Comparison of ENCODE assay signal across 8 cellular contexts in the genomic region with DNA sequence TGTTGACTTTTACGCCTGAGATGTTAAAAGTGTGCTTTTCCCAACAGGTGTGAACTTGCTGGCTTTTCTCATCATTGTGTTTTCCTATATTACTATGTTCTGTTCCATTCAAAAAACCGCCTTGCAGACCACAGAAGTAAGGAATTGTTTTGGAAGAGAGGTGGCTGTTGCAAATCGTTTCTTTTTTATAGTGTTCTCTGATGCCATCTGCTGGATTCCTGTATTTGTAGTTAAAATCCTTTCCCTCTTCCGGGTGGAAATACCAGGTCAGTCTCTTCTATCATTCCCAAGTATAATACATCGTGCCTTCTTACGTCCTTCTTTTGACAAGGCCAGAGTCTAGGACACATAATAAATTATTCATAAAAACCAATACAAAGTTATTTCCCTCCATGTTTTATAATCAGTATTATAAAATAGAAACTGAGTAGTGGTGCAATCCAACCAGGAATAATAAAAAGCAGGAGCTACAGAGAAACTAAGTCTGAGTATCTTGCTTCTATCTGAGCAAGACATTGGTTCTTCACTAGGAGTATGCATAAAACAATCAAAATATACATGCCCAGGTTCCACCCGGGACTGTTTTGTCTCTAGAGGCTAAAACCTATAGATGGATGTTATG. TPM values are rescaled to one million over a fixed set of nuclear protein-coding genes. Genes with fewer than 3 reads are reported as not detected.
DNase-seq lines count a peak whose midpoint lies in the region; ATAC-seq, FAIRE-seq and TF ChIP-seq lines count a peak whose summit lies in the region.

No MANE protein-coding gene starts in this region.

- peaks cover 6% of the 10 kb centered on the region for H3K27me3 Mint-ChIP-seq in astrocyte (ENCODE audit: low read depth, unreplicated experiment)
- H3K27me3 Mint-ChIP-seq in CD8-positive, alpha-beta memory T cell: peaks cover 3 to 4% of the 10 kb centered on the region in 2 donors

- H3K79me2 ChIP-seq in astrocyte (ENCODE audit: insufficient read depth, low read length) (no peaks in the 10 kb centered on the region), Karpas-422 (ENCODE audit: low read length) (no peaks in the 10 kb centered on the region)

- BruUV-seq in IMR-90 (replicated peaks; lab: Mats Ljungman, UMichigan): no TSS peak

- H3K79me1 ChIP-seq in IMR-90 (ENCODE audit: low read depth in 1 of 2, low read length in 2 of 2): no peaks in the 10 kb centered on the region

- TF ChIP-seq CTCF in AG09309 (IDR thresholded peaks at IDR 0.05; ENCODE audit: control insufficient read depth, insufficient read depth, low read depth, low read length, missing control alignments) (peak; percentile 53), IMR-90 (conservative IDR thresholded peaks at IDR 0.05; ENCODE audit: low read depth, low read length) (peak; percentile 69), astrocyte (IDR thresholded peaks at IDR 0.05; ENCODE audit: insufficient read depth, low read depth, low read length) (peak; percentile 48), left lung (IDR thresholded peaks at IDR 0.05) (peak; percentile 21 to 26)

- H3K9me1 ChIP-seq in IMR-90 (ENCODE audit: insufficient read depth, low read length): peaks cover 4% of the 10 kb centered on the region; the same call in 1 of the 2 replicates

- H4K20me1 ChIP-seq in IMR-90 (ENCODE audit: insufficient read depth, low read length) (no peaks in the 10 kb centered on the region), astrocyte (ENCODE audit: insufficient read depth, low read length) (no peaks in the 10 kb centered on the region), Karpas-422 (ENCODE audit: insufficient read depth, low read depth, low read length) (no peaks in the 10 kb centered on the region)

- CTCF ChIA-PET in IMR-90 (lab: Yijun Ruan, JAX): interaction anchor here (0.6 to 1.4 kb wide), 4 partner anchors 12 to 364 kb away, joined by 3 to 6 read pairs (median 4); no protein-coding TSS in a partner anchor
- CTCF ChIA-PET in CD8-positive, alpha-beta memory T cell (lab: Charles Lee): no interaction called here

- H2BK5ac ChIP-seq in IMR-90 (ENCODE audit: low read depth, low read length, poor library complexity, severe bottlenecking): no peak overlapping the region

- H2BK20ac ChIP-seq in IMR-90 (ENCODE audit: low read depth, low read length): no peak overlapping the region

- in situ Hi-C loops in IMR-90 (cut with MboI; ENCODE audit: low sequenced_read_pairs): loop anchor here (5.0 kb wide), 2 partner anchors 265 to 365 kb away; no protein-coding TSS in a partner anchor

- no CpG with 5 or more reads among the region's 7 CpGs for WGBS in IMR-90 (ENCODE audit: extremely low coverage in 2 of 2, insufficient read length in 1 of 2), 2 experiments

- peaks cover 3% of the 10 kb centered on the region; the same call in 1 of the 2 replicates for H3K9me3 ChIP-seq in IMR-90 (ENCODE audit: control insufficient read depth, insufficient read depth, low read length)
- no peaks in the 10 kb centered on the region for H3K9me3 ChIP-seq in astrocyte (ENCODE audit: insufficient read depth, low read depth, low read length)
- no peaks in the 10 kb centered on the region for H3K9me3 ChIP-seq in left lung
- no peaks in the 10 kb centered on the region for H3K9me3 ChIP-seq in CD8-positive, alpha-beta memory T cell (ENCODE audit: low read length)
- no peaks in the 10 kb centered on the region for H3K9me3 ChIP-seq in Karpas-422 (ENCODE audit: low read length)

- FAIRE-seq in astrocyte (lab: Jason Lieb, UNC): peak; percentile 55

- H4K5ac ChIP-seq in IMR-90 (ENCODE audit: low read depth, low read length): no peak overlapping the region

- no peaks in the 10 kb centered on the region for H3K9me2 ChIP-seq in Karpas-422 (replicated peaks; ENCODE audit: insufficient read depth, low read length)

- peak; percentile 76 for TF ChIP-seq RAD21 in IMR-90 (IDR thresholded peaks at IDR 0.05; ENCODE audit: low read length)

- H2BK120ac ChIP-seq in IMR-90 (ENCODE audit: low read depth, low read length): no peak overlapping the region

- H3K4me2 ChIP-seq in IMR-90 (ENCODE audit: low read depth, low read length) (no peak overlapping the region), astrocyte (ENCODE audit: low read length) (no peak overlapping the region), Karpas-422 (ENCODE audit: low read depth, low read length, poor library complexity, severe bottlenecking) (no peak overlapping the region)

- ATAC-seq in IMR-90 (ENCODE audit: low read depth) (peak; percentile 82), left lung (peak; percentile 74)

- no peak overlapping the region for H3K27ac Mint-ChIP-seq in astrocyte (ENCODE audit: unreplicated experiment)
- no peak overlapping the region for H3K27ac Mint-ChIP-seq in CD8-positive, alpha-beta memory T cell

- H3K4ac ChIP-seq in IMR-90 (ENCODE audit: low read depth, low read length): no peak overlapping the region

- H3K14ac ChIP-seq in IMR-90 (replicated peaks; ENCODE audit: low read depth, low read length): no peak overlapping the region

- H3K36me3 Mint-ChIP-seq in astrocyte (ENCODE audit: low read depth, unreplicated experiment): no peaks in the 10 kb centered on the region
- no peaks in the 10 kb centered on the region for H3K36me3 Mint-ChIP-seq in CD8-positive, alpha-beta memory T cell

- dilution Hi-C loops in IMR-90 (cut with HindIII; ENCODE audit: low sequenced_read_pairs, unreplicated experiment): no loop called here

- H2AK5ac ChIP-seq in IMR-90 (ENCODE audit: low read depth, low read length): no peak overlapping the region

- H3K4me3 ChIP-seq in AG09309 (ENCODE audit: control insufficient read depth, low read depth, low read length) (no peak overlapping the region), IMR-90 (ENCODE audit: insufficient read depth, low read depth, low read length) (no peak overlapping the region), astrocyte (ENCODE audit: insufficient read depth, low read depth, low read length) (no peak overlapping the region), left lung (no peak overlapping the region), Karpas-422 (ENCODE audit: low read length) (no peak overlapping the region)
- H3K4me3 ChIP-seq in CD8-positive, alpha-beta memory T cell (ENCODE audit: low read length): no peak overlapping the region

- H2AK9ac ChIP-seq in IMR-90 (replicated peaks; ENCODE audit: low read depth, low read length, poor library complexity): no peak overlapping the region

- H3K4me1 Mint-ChIP-seq in astrocyte (ENCODE audit: low read depth, unreplicated experiment): no peaks in the 10 kb centered on the region
- peaks cover 0 to 7% (median 4%) of the 10 kb centered on the region in 3 donors for H3K4me1 Mint-ChIP-seq in CD8-positive, alpha-beta memory T cell

- H4K91ac ChIP-seq in IMR-90 (ENCODE audit: insufficient read depth, low read depth, low read length): no peak overlapping the region

- no peak overlapping the region for H3K56ac ChIP-seq in IMR-90 (ENCODE audit: extremely low read depth, insufficient read depth, low read length)

- DNase-seq in AG09309 (ENCODE audit: low read depth) (no peak), IMR-90 (peak; percentile 55), astrocyte (ENCODE audit: low read depth) (peak; percentile 20), left lung (no peak), substantia nigra (lab: John Stamatoyannopoulos, UW) (no peak), caudate nucleus (lab: John Stamatoyannopoulos, UW) (no peak), Karpas-422 (no peak)
- DNase-seq in CD8-positive, alpha-beta memory T cell: no peak

- H2AFZ ChIP-seq in IMR-90 (replicated peaks; ENCODE audit: low read length, poor library complexity) (no peak overlapping the region), astrocyte (ENCODE audit: low read depth, low read length) (no peak overlapping the region), Karpas-422 (ENCODE audit: low read length) (no peak overlapping the region)

- H3K4me1 ChIP-seq in IMR-90 (ENCODE audit: control insufficient read depth, insufficient read depth, low read length) (no peaks in the 10 kb centered on the region), astrocyte (ENCODE audit: insufficient read depth, low read length) (no peaks in the 10 kb centered on the region), left lung (peaks cover 0 to 9% of the 10 kb centered on the region in 2 donors), Karpas-422 (ENCODE audit: low read length) (no peaks in the 10 kb centered on the region)
- H3K4me1 ChIP-seq in CD8-positive, alpha-beta memory T cell (ENCODE audit: insufficient read depth, low read length): no peaks in the 10 kb centered on the region

- H3K23ac ChIP-seq in IMR-90 (ENCODE audit: low read depth, low read length): no peak overlapping the region

- no peak overlapping the region for H4K8ac ChIP-seq in IMR-90 (ENCODE audit: low read depth in 2 of 2, low read length in 2 of 2)

- H3K18ac ChIP-seq in IMR-90 (ENCODE audit: low read depth, low read length): no peak overlapping the region

- H3K36me3 ChIP-seq in IMR-90 (ENCODE audit: control insufficient read depth, insufficient read depth, low read length): no peaks in the 10 kb centered on the region
- H3K36me3 ChIP-seq in astrocyte (ENCODE audit: insufficient read depth, low read length): no peaks in the 10 kb centered on the region
- no peaks in the 10 kb centered on the region for H3K36me3 ChIP-seq in left lung
- no peaks in the 10 kb centered on the region for H3K36me3 ChIP-seq in CD8-positive, alpha-beta memory T cell (ENCODE audit: insufficient read depth, low read length)
- H3K36me3 ChIP-seq in Karpas-422 (ENCODE audit: insufficient read depth, low read length): no peaks in the 10 kb centered on the region

- H3K27ac ChIP-seq in IMR-90 (ENCODE audit: insufficient read depth, low read length) (no peak overlapping the region), astrocyte (ENCODE audit: low read depth, low read length) (no peak overlapping the region), left lung (no peak overlapping the region), substantia nigra (ENCODE audit: low read depth, low read length, poor library complexity, severe bottlenecking) (no peak overlapping the region), caudate nucleus (ENCODE audit: low read depth, low read length) (no peak overlapping the region), Karpas-422 (ENCODE audit: low read length) (no peak overlapping the region)
- H3K27ac ChIP-seq in CD8-positive, alpha-beta memory T cell (ENCODE audit: low read depth, low read length): no peak overlapping the region

- intact Hi-C loops in IMR-90 (cut with micrococcal nuclease) (loop anchor here (1.0 to 2.0 kb wide), 3 partner anchors 54 to 366 kb away; no protein-coding TSS in a partner anchor), left lung (cut with DNase I) (no loop called here)

- POLR2A ChIA-PET in IMR-90 (lab: Charles Lee; ENCODE audit: unreplicated experiment): no interaction called here
- POLR2A ChIA-PET in CD8-positive, alpha-beta memory T cell (lab: Charles Lee): no interaction called here

- H3K4me3 Mint-ChIP-seq in astrocyte (ENCODE audit: unreplicated experiment): no peak overlapping the region
- no peak overlapping the region for H3K4me3 Mint-ChIP-seq in CD8-positive, alpha-beta memory T cell

- peaks cover 8% of the 10 kb centered on the region for H3K27me3 ChIP-seq in IMR-90 (ENCODE audit: control insufficient read depth, insufficient read depth, low read length)
- H3K27me3 ChIP-seq in astrocyte (ENCODE audit: insufficient read depth, low read length): no peaks in the 10 kb centered on the region
- H3K27me3 ChIP-seq in left lung: no peaks in the 10 kb centered on the region
- no peaks in the 10 kb centered on the region for H3K27me3 ChIP-seq in CD8-positive, alpha-beta memory T cell (ENCODE audit: insufficient read depth, low read length, poor library complexity, severe bottlenecking)
- H3K27me3 ChIP-seq in Karpas-422 (ENCODE audit: low read length): no peaks in the 10 kb centered on the region

- H3K9ac ChIP-seq in IMR-90 (ENCODE audit: low read depth, low read length) (no peak overlapping the region), astrocyte (ENCODE audit: low read length) (no peak overlapping the region), Karpas-422 (ENCODE audit: low read length) (no peak overlapping the region)

- H3K9me3 Mint-ChIP-seq in astrocyte (ENCODE audit: unreplicated experiment): peaks cover 3% of the 10 kb centered on the region
- peaks cover 0 to 1% (median 0%) of the 10 kb centered on the region in 5 donors for H3K9me3 Mint-ChIP-seq in CD8-positive, alpha-beta memory T cell

- TF ChIP-seq POLR2A in IMR-90 (IDR thresholded peaks at IDR 0.05; ENCODE audit: low read depth, low read length): no peak

- no peak overlapping the region for H2BK15ac ChIP-seq in IMR-90 (ENCODE audit: low read depth, low read length)

RNA-seq across cellular contexts. Expression of gene RXFP2, which starts 57.9 kb away (rescaled TPM):
- total RNA-seq in IMR-90 (2012; rRNA removed) (not detected in 2 replicates), astrocyte (not detected in 2 replicates), left lung (not detected)
- not detected in 2 replicates for polyA plus RNA-seq in IMR-90 (2012; rRNA removed)
- polyA plus RNA-seq in IMR-90 (2012; cell fraction: cytosol; rRNA removed): not detected in 2 replicates
- polyA plus RNA-seq in IMR-90 (2012; cell fraction: nucleus; rRNA removed; ENCODE audit: low replicate concordance): not detected in 2 replicates
- total RNA-seq in CD8-positive, alpha-beta memory T cell: not detected
- not detected for polyA plus RNA-seq in CD8-positive, alpha-beta memory T cell
- not detected in 2 replicates for total RNA-seq in Karpas-422 (2014; rRNA removed; shearing (Covaris generic); ENCODE audit: low replicate concordance)

Comparison
In these comparisons a context has a peak if more than half of its experiments do, and no peak if none do; other contexts are left out.
1. DNase-seq: peak in IMR-90 (single experiment) and astrocyte (single experiment); none in AG09309 (single experiment), left lung (0 of 2), substantia nigra (0 of 49), caudate nucleus (0 of 61), CD8-positive, alpha-beta memory T cell (0 of 5) and Karpas-422 (single experiment).
2. Peak in every context shown above with its lines, with median percentiles within 50 percentile points of each other: CTCF ChIP-seq.